In the genomic region with DNA sequence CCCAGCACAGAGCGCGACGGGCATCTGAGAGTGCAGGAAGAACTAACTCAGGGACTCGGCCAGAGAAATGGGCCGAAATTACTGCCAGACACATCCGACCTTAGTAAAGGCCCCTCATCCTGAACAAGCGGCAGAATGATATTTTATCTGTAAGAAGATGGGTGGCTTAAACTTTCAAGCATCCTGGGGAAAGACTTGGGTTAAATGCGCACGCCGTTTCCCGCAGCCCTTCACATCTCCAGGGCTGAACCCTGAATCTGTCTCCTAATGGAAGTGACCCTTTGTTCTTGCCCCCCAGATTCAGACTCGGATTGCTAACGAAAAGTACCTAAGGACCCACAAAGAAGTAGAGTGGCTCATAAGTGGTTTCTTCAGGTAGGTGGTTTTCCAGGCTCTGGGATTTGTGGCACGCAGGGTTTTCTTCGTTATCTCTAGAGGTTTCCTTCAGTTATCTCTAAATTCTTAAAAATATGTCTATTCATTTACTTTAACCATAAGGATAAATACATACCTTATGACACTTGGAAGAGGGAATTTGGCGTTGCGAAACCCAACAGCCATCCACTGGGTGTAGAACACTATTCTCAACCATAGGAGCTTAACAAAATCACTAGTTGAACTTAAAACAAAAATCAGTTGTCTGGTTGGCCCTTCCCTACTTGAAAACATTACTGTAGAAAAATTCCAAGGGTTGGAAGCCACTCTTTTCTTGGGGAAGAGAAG, we compare ENCODE assay signal across 8 cellular contexts. TPM values are rescaled to one million over a fixed set of nuclear protein-coding genes. Genes with fewer than 3 reads are reported as not detected.
DNase-seq lines count a peak whose midpoint lies in the region; TF ChIP-seq lines count a peak whose summit lies in the region.

No MANE protein-coding gene starts in this region.

- TF ChIP-seq CTCF in HFF-Myc (IDR thresholded peaks at IDR 0.05; ENCODE audit: low read depth, low read length, missing control alignments) (no peak), chondrocyte (IDR thresholded peaks at IDR 0.05) (no peak)

- H3K27me3 ChIP-seq in ACC112 (ENCODE audit: insufficient read depth, low read length) (peaks cover 80% of the 10 kb centered on the region), muscle layer of duodenum (ENCODE audit: low read depth, low read length) (peaks cover 12% of the 10 kb centered on the region)

- DNase-seq in HFF-Myc (ENCODE audit: extremely low read depth, low read depth) (no peak), chondrocyte (ENCODE audit: low spot score) (no peak), kidney tubule cell (ENCODE audit: low spot score) (no peak), NCI-H128 (lab: John Stamatoyannopoulos, UW; ENCODE audit: unreplicated experiment) (no peak), NOMO-1 treated with DMSO at 0.1 percent for 48 hours (lab: John Stamatoyannopoulos, UW; ENCODE audit: unreplicated experiment) (no peak)
- no peak for DNase-seq in stimulated activated naive CD4-positive, alpha-beta T cell treated with Interleukin-2 at 50 U/mL for 16 hours (lab: John Stamatoyannopoulos, UW)

- H3K4me1 ChIP-seq in ACC112 (ENCODE audit: control insufficient read depth, insufficient read depth, low read length, unreplicated experiment) (peaks cover 13% of the 10 kb centered on the region), muscle layer of duodenum (ENCODE audit: control insufficient read depth in 1 of 2, insufficient read depth in 2 of 2, low read length in 2 of 2) (peaks cover 19 to 30% of the 10 kb centered on the region in 2 donors)

- peaks cover 5% of the 10 kb centered on the region for H3K36me3 Mint-ChIP-seq in chondrocyte (ENCODE audit: low read depth)

- H3K79me2 ChIP-seq in ACC112 (ENCODE audit: control insufficient read depth, insufficient read depth, low read length, unreplicated experiment): no peaks in the 10 kb centered on the region

- H2AFZ ChIP-seq in ACC112 (ENCODE audit: low read length, unreplicated experiment): peak overlapping the region; percentile 48

- no peaks in the 10 kb centered on the region for H3K9me3 ChIP-seq in muscle layer of duodenum (ENCODE audit: control insufficient read depth in 1 of 2, low read length in 2 of 2)

- peaks cover 35% of the 10 kb centered on the region for H3K4me1 Mint-ChIP-seq in chondrocyte (ENCODE audit: low read depth)

- peak overlapping the region; percentile 73 for H3K4me3 Mint-ChIP-seq in chondrocyte (ENCODE audit: unreplicated experiment)

- H3K36me3 ChIP-seq in ACC112 (ENCODE audit: insufficient read depth, low read length): no peaks in the 10 kb centered on the region
- H3K36me3 ChIP-seq in muscle layer of duodenum (ENCODE audit: control insufficient read depth in 1 of 2, insufficient read depth in 2 of 2, low read length in 2 of 2): no peaks in the 10 kb centered on the region

- no peak overlapping the region for H3K27ac Mint-ChIP-seq in chondrocyte (ENCODE audit: unreplicated experiment)

- H3K27ac ChIP-seq in ACC112 (ENCODE audit: low read depth, low read length) (no peak overlapping the region), muscle layer of duodenum (ENCODE audit: low read length) (no peak overlapping the region)

- no peaks in the 10 kb centered on the region for H3K9me3 Mint-ChIP-seq in chondrocyte (ENCODE audit: low read depth)

- H3K4me3 ChIP-seq in ACC112 (ENCODE audit: low read depth, low read length) (peak overlapping the region; percentile 77), HFF-Myc (replicated peaks; ENCODE audit: low read depth, low read length) (peak overlapping the region; percentile 40), muscle layer of duodenum (ENCODE audit: low read depth in 1 of 2, low read length in 2 of 2) (peak overlapping the region; percentile 47 to 74)

- peaks cover 24% of the 10 kb centered on the region for H3K27me3 Mint-ChIP-seq in chondrocyte (ENCODE audit: low read depth)

RNA-seq across cellular contexts. Expression of gene RIIAD1, which starts 0.6 kb away (rescaled TPM):
- not detected in 3 replicates for total RNA-seq in chondrocyte

RNA-seq across cellular contexts. Expression of gene CELF3, which starts 5.3 kb away (rescaled TPM):
- not detected in 3 replicates for total RNA-seq in chondrocyte

RNA-seq across cellular contexts. Expression of gene MRPL9, which starts 41.3 kb away (rescaled TPM):
- 48.3 to 58.2 TPM (median 55.5 TPM) in 3 replicates for total RNA-seq in chondrocyte
